ENCODE assay signal across 8 cellular contexts in genomic region chr11:117232022-117232878, GRCh38.
A peak's percentile ranks its signal among the peaks of the same experiment; 100 is the strongest.
DNase-seq lines count a peak whose midpoint lies in the region; ATAC-seq and TF ChIP-seq lines count a peak whose summit lies in the region.

Gene PCSK7 (minus strand): TSS chr11:117232073. CDS start chr11:117229844, 2,229 bp downstream.
Gene RNF214 (plus strand): TSS chr11:117232671. CDS start chr11:117234273, 1,602 bp downstream.

- H3K36me3 ChIP-seq in ACC112 (ENCODE audit: insufficient read depth, low read length) = no peaks in the 10 kb centered on the region

- TF ChIP-seq CTCF in choroid plexus epithelial cell (conservative IDR thresholded peaks at IDR 0.05; ENCODE audit: low read depth, low read length) = peak; percentile 62

- H3K4me1 ChIP-seq in ACC112 (ENCODE audit: control insufficient read depth, insufficient read depth, low read length, unreplicated experiment) = peaks cover 22% of the 10 kb centered on the region

- ATAC-seq in GM18517 (IDR thresholded peaks at IDR 0.05; ENCODE audit: unreplicated experiment) = peak; percentile 55
- ATAC-seq in HG03064 (IDR thresholded peaks at IDR 0.05; ENCODE audit: low read depth, unreplicated experiment) = peak; percentile 67

- H3K27ac ChIP-seq in ACC112 (ENCODE audit: low read depth, low read length) = peak within 1 kb of the TSS; percentile 62

- H3K4me3 ChIP-seq in ACC112 (ENCODE audit: low read depth, low read length) (peak within 1 kb of the TSS; percentile 92), choroid plexus epithelial cell (ENCODE audit: low read depth, low read length) (peak within 1 kb of the TSS; percentile 75)

- peak; percentile 87 for DNase-seq in NCI-H2227 (lab: John Stamatoyannopoulos, UW; ENCODE audit: unreplicated experiment)
- DNase-seq in activated CD4-positive, alpha-beta T cell treated with anti-CD3 and anti-CD28 coated beads for 1 hour = peak; percentile 68
- DNase-seq in choroid plexus epithelial cell (ENCODE audit: low read depth) = peak; percentile 68
- DNase-seq in kidney tubule cell (ENCODE audit: low spot score) = peak; percentile 85
- peak in 3 of 4 experiments; percentile 57 to 68 (median 63) for DNase-seq in stimulated activated CD4-positive, alpha-beta T cell treated with anti-CD3 and anti-CD28 coated beads, Interleukin-1b, Interleukin-23, amount 100 ng/mL, for 24 hours (ENCODE audit: low read depth in 4 of 4, low spot score in 1 of 4)

- H3K27me3 ChIP-seq in ACC112 (ENCODE audit: insufficient read depth, low read length) = no peaks in the 10 kb centered on the region

- peak within 1 kb of the TSS; percentile 86 for H2AFZ ChIP-seq in ACC112 (ENCODE audit: low read length, unreplicated experiment)

- peaks cover 49% of the 10 kb centered on the region for H3K79me2 ChIP-seq in ACC112 (ENCODE audit: control insufficient read depth, insufficient read depth, low read length, unreplicated experiment)

Comparison
In these comparisons a context has a peak if more than half of its experiments do, and no peak if none do; other contexts are left out.
1. Peak in every context shown above with its lines: DNase-seq, ATAC-seq, H3K4me3 ChIP-seq and H3K27ac ChIP-seq.